17 cellular contexts compared by ENCODE assay signal in the genomic region with DNA sequence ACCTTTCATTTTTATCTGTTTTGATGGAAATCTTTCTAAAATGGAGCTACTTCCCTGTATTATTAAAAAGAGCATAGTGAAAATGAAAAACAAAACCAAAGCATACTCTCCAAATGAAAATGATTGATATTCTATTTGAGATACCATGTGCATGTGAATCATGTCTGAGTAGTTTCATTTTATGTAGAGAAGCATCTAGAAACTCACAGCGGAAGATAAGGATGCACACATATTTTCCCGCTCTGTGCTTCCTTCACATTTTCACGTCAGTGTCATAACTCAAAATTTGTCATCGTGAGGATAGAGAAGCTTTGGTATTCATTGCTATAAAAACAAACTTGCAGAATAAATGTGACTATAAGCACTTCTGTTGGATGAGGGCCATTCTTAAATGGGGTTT. TPM values are rescaled to one million over a fixed set of nuclear protein-coding genes. Genes with fewer than 3 reads are reported as not detected.
A peak's percentile ranks its signal among the peaks of the same experiment; 100 is the strongest.
DNase-seq lines count a peak whose midpoint lies in the region; ATAC-seq and TF ChIP-seq lines count a peak whose summit lies in the region.
"Had no signal": no experiment of that assay in that cellular context is flagged by ENCODE, and none has a peak within 500 bp of the region (broad histone marks: within the 10 kb centered on the region; RNA-seq: fewer than 3 reads in every experiment).

No MANE protein-coding gene starts in this region.

- H3K36me3 ChIP-seq in osteoblast (ENCODE audit: insufficient read depth, low read length) = no peaks in the 10 kb centered on the region
- H3K36me3 ChIP-seq: BLaER1 had no signal

- CTCF ChIA-PET in activated CD4-positive, alpha-beta memory T cell treated with anti-CD3 and anti-CD28 coated beads for 36 hours (lab: Charles Lee) = interaction anchor here (1.0 to 1.7 kb wide), 8 partner anchors 25 to 73 kb away, joined by 3 to 9 read pairs (median 4); a partner anchor contains a TSS
- CTCF ChIA-PET in activated CD4-positive, alpha-beta memory T cell treated with anti-CD3 and anti-CD28 coated beads, Interleukin-2, amount 10 ng/mL, durations not matched to agents 7 days and 5 days (lab: Charles Lee) = no interaction called here

- peaks cover 5% of the 10 kb centered on the region for H3K9me3 Mint-ChIP-seq in activated CD4-positive, alpha-beta memory T cell treated with anti-CD3 and anti-CD28 coated beads for 36 hours
- H3K9me3 Mint-ChIP-seq in activated CD4-positive, alpha-beta memory T cell treated with anti-CD3 and anti-CD28 coated beads, Interleukin-2, amount 10 ng/mL, durations not matched to agents 7 days and 5 days = peaks cover 7% of the 10 kb centered on the region
- H3K9me3 Mint-ChIP-seq: CD8-positive, alpha-beta memory T cell had no signal

- H3K9me3 ChIP-seq in osteoblast (ENCODE audit: low read depth, low read length) = no peaks in the 10 kb centered on the region
- H3K9me3 ChIP-seq: BLaER1, Caco-2 had no signal

- peaks cover 19% of the 10 kb centered on the region for H3K4me1 Mint-ChIP-seq in activated CD4-positive, alpha-beta memory T cell treated with anti-CD3 and anti-CD28 coated beads for 36 hours (ENCODE audit: low read depth)
- H3K4me1 Mint-ChIP-seq in activated CD4-positive, alpha-beta memory T cell treated with anti-CD3 and anti-CD28 coated beads, Interleukin-2, amount 10 ng/mL, durations not matched to agents 7 days and 5 days = peaks cover 13% of the 10 kb centered on the region

- H3K4me3 ChIP-seq in osteoblast (ENCODE audit: insufficient read depth, low read length) = no peak overlapping the region
- H3K4me3 ChIP-seq: BLaER1, GM23248 had no signal

- H3K27me3 ChIP-seq in osteoblast (ENCODE audit: insufficient read depth, low read length) = no peaks in the 10 kb centered on the region
- H3K27me3 ChIP-seq: BLaER1 had no signal

- H3K4me1 ChIP-seq in osteoblast (ENCODE audit: insufficient read depth, low read length) = no peaks in the 10 kb centered on the region
- H3K4me1 ChIP-seq: Caco-2 had no signal

- no peak overlapping the region for H2AFZ ChIP-seq in osteoblast (ENCODE audit: low read length)
- H2AFZ ChIP-seq: GM23248 had no signal

- TF ChIP-seq CTCF in osteoblast (IDR thresholded peaks at IDR 0.05; ENCODE audit: extremely low read depth, low read depth, low read length) = no peak

- H4K20me1 ChIP-seq in osteoblast (ENCODE audit: insufficient read depth, low read length) = no peaks in the 10 kb centered on the region
- H4K20me1 ChIP-seq: BLaER1 had no signal

- H3K27ac ChIP-seq in osteoblast (ENCODE audit: low read depth, low read length) = no peak overlapping the region
- H3K27ac ChIP-seq: BLaER1, GM23248, HL-60 had no signal

- intact Hi-C loops in activated CD4-positive, alpha-beta memory T cell treated with anti-CD3 and anti-CD28 coated beads for 36 hours (cut with micrococcal nuclease) = loop anchor here (1.0 kb wide), 2 partner anchors 22 to 35 kb away; no protein-coding TSS in a partner anchor

- no peaks in the 10 kb centered on the region for H3K79me2 ChIP-seq in osteoblast (ENCODE audit: insufficient read depth, low read length)

- H3K27ac Mint-ChIP-seq in activated CD4-positive, alpha-beta memory T cell treated with anti-CD3 and anti-CD28 coated beads for 36 hours = no peak overlapping the region
- no peak overlapping the region for H3K27ac Mint-ChIP-seq in activated CD4-positive, alpha-beta memory T cell treated with anti-CD3 and anti-CD28 coated beads, Interleukin-2, amount 10 ng/mL, durations not matched to agents 7 days and 5 days

- DNase-seq in activated CD4-positive, alpha-beta memory T cell treated with anti-CD3 and anti-CD28 coated beads for 36 hours = peak; percentile 18
- DNase-seq in activated CD4-positive, alpha-beta memory T cell treated with anti-CD3 and anti-CD28 coated beads, Interleukin-2, amount 10 ng/mL, durations not matched to agents 7 days and 5 days = no peak
- DNase-seq in stimulated activated CD4-positive, alpha-beta T cell treated with anti-CD3 and anti-CD28 coated beads, Interleukin-1b, Interleukin-23, amount 100 ng/mL, for 48 hours = peak; percentile 6
- no peak for DNase-seq in stimulated activated CD4-positive, alpha-beta T cell treated with anti-CD3 and anti-CD28 coated beads, Interleukin-2, amount 100 ng/mL, for 48 hours
- DNase-seq in osteoblast (ENCODE audit: insufficient read length, low spot score, missing footprints) = peak; percentile 52
- DNase-seq: 8988T; AML-193; Caco-2; CD8-positive, alpha-beta memory T cell; DND-41; GDM1; GM23248 had no signal

- H3K4me3 Mint-ChIP-seq in activated CD4-positive, alpha-beta memory T cell treated with anti-CD3 and anti-CD28 coated beads for 36 hours = no peak overlapping the region
- no peak overlapping the region for H3K4me3 Mint-ChIP-seq in activated CD4-positive, alpha-beta memory T cell treated with anti-CD3 and anti-CD28 coated beads, Interleukin-2, amount 10 ng/mL, durations not matched to agents 7 days and 5 days

- ATAC-seq in GM21526 (IDR thresholded peaks at IDR 0.05; ENCODE audit: low FRiP score, unreplicated experiment) (no peak), HG03039 (IDR thresholded peaks at IDR 0.05; ENCODE audit: unreplicated experiment) (no peak)
- ATAC-seq: HCT116 had no signal

- no peaks in the 10 kb centered on the region for H3K27me3 Mint-ChIP-seq in activated CD4-positive, alpha-beta memory T cell treated with anti-CD3 and anti-CD28 coated beads for 36 hours
- H3K27me3 Mint-ChIP-seq in activated CD4-positive, alpha-beta memory T cell treated with anti-CD3 and anti-CD28 coated beads, Interleukin-2, amount 10 ng/mL, durations not matched to agents 7 days and 5 days = no peaks in the 10 kb centered on the region

- H3K36me3 Mint-ChIP-seq in activated CD4-positive, alpha-beta memory T cell treated with anti-CD3 and anti-CD28 coated beads for 36 hours = no peaks in the 10 kb centered on the region
- no peaks in the 10 kb centered on the region for H3K36me3 Mint-ChIP-seq in activated CD4-positive, alpha-beta memory T cell treated with anti-CD3 and anti-CD28 coated beads, Interleukin-2, amount 10 ng/mL, durations not matched to agents 7 days and 5 days (ENCODE audit: low read depth)
- H3K36me3 Mint-ChIP-seq: CD8-positive, alpha-beta memory T cell had no signal

- POLR2A ChIA-PET in activated CD4-positive, alpha-beta memory T cell treated with anti-CD3 and anti-CD28 coated beads for 36 hours (lab: Charles Lee) = interaction anchor here (0.6 to 1.5 kb wide), 3 partner anchors 32 to 151 kb away, joined by 3 to 7 read pairs (median 5); a partner anchor contains a TSS
- POLR2A ChIA-PET in activated CD4-positive, alpha-beta memory T cell treated with anti-CD3 and anti-CD28 coated beads, Interleukin-2, amount 10 ng/mL, durations not matched to agents 7 days and 5 days (lab: Charles Lee) = no interaction called here

- no peak overlapping the region for H3K4me2 ChIP-seq in osteoblast (ENCODE audit: insufficient read depth, low read length)
- H3K4me2 ChIP-seq: BLaER1 had no signal

RNA-seq across cellular contexts. Expression of a gene that starts 34.0 kb away (rescaled TPM):
- total RNA-seq in activated CD4-positive, alpha-beta memory T cell treated with anti-CD3 and anti-CD28 coated beads for 36 hours = 10 to 100 TPM; 48.7 to 49.4 TPM
- total RNA-seq in activated CD4-positive, alpha-beta memory T cell treated with anti-CD3 and anti-CD28 coated beads, Interleukin-2, amount 10 ng/mL, durations not matched to agents 7 days and 5 days = 10 to 100 TPM; 64.9 to 68.6 TPM
- total RNA-seq in osteoblast = 85.4 and 85.5 TPM in 2 replicates

Comparison
In these comparisons a context has a peak if more than half of its experiments do, and no peak if none do; other contexts are left out.
1. DNase-seq: peak in activated CD4-positive, alpha-beta memory T cell treated with anti-CD3 and anti-CD28 coated beads for 36 hours (single experiment), stimulated activated CD4-positive, alpha-beta T cell treated with anti-CD3 and anti-CD28 coated beads, Interleukin-1b, Interleukin-23, amount 100 ng/mL, for 48 hours (single experiment) and osteoblast (single experiment); none in activated CD4-positive, alpha-beta memory T cell treated with anti-CD3 and anti-CD28 coated beads, Interleukin-2, amount 10 ng/mL, durations not matched to agents 7 days and 5 days (single experiment) and stimulated activated CD4-positive, alpha-beta T cell treated with anti-CD3 and anti-CD28 coated beads, Interleukin-2, amount 100 ng/mL, for 48 hours (0 of 2).